ENCODE assay signal across 10 cellular contexts in genomic region chr7:23529262-23529859, GRCh38. TPM values are rescaled to one million over a fixed set of nuclear protein-coding genes. Genes with fewer than 3 reads are reported as not detected.
DNase-seq lines count a peak whose midpoint lies in the region; ATAC-seq and TF ChIP-seq lines count a peak whose summit lies in the region.
"Had no signal": no experiment of that assay in that cellular context is flagged by ENCODE, and none has a peak within 500 bp of the region (broad histone marks: within the 10 kb centered on the region; RNA-seq: fewer than 3 reads in every experiment).

No MANE protein-coding gene starts in this region.

- no peak for ATAC-seq in GM21529 (IDR thresholded peaks at IDR 0.05; ENCODE audit: unreplicated experiment)
- ATAC-seq: esophagus mucosa had no signal

- H3K4me3 Mint-ChIP-seq in endothelial cell (ENCODE audit: unreplicated experiment) = peak overlapping the region; percentile 77

- TF ChIP-seq CTCF in GM06990 (IDR thresholded peaks at IDR 0.05; ENCODE audit: insufficient read depth, low read length, poor library complexity, severe bottlenecking) (no peak), OCI-LY1 (IDR thresholded peaks at IDR 0.05; ENCODE audit: low read length) (no peak), endothelial cell (IDR thresholded peaks at IDR 0.05; ENCODE audit: unreplicated experiment) (no peak)

- H3F3A ChIP-seq in OCI-LY1 (ENCODE audit: insufficient read depth, low read length) = 0 out of 2 replicates have a peak, but pooled peaks cover 6% of the 10 kb centered on the region

- peaks cover 22% of the 10 kb centered on the region for H3K4me1 Mint-ChIP-seq in endothelial cell (ENCODE audit: unreplicated experiment)

- peak overlapping the region; percentile 81 for H3K27ac Mint-ChIP-seq in endothelial cell (ENCODE audit: unreplicated experiment)

- peak overlapping the region; percentile 83 for H3K4me3 ChIP-seq in GM06990 (replicated peaks; ENCODE audit: low read depth, low read length)
- peak overlapping the region; percentile 84 for H3K4me3 ChIP-seq in OCI-LY1 (ENCODE audit: low read depth, low read length, poor library complexity, severe bottlenecking)
- H3K4me3 ChIP-seq in neuron (ENCODE audit: low read length) = peak overlapping the region; percentile 77

- DNase-seq in GM06990 (ENCODE audit: extremely low read depth, insufficient read length) (no peak), endothelial cell (ENCODE audit: low spot score) (no peak), H4 (ENCODE audit: low spot score) (no peak), HK-2 (ENCODE audit: unreplicated experiment) (no peak)
- DNase-seq in stimulated activated CD4-positive, alpha-beta T cell treated with anti-CD3 and anti-CD28 coated beads, Interleukin-2, amount 100 ng/mL, for 24 hours = no peak
- DNase-seq: activated CD4-positive, alpha-beta T cell treated with anti-CD3 and anti-CD28 coated beads, Interleukin-2, amount 50 U/mL, for 1 hour had no signal

- no peak overlapping the region for H2AFZ ChIP-seq in OCI-LY1 (ENCODE audit: low read length)
- no peak overlapping the region for H2AFZ ChIP-seq in neuron (ENCODE audit: low read depth, low read length)

- peak overlapping the region; percentile 81 for H3K4me2 ChIP-seq in OCI-LY1 (ENCODE audit: low read length)

- H3K9me2 ChIP-seq in OCI-LY1 (ENCODE audit: low read depth, low read length) = no peaks in the 10 kb centered on the region

- H3K27me3 ChIP-seq in GM06990 (replicated peaks; ENCODE audit: control insufficient read depth, insufficient read depth, low read length) (no peaks in the 10 kb centered on the region), OCI-LY1 (ENCODE audit: insufficient read depth, low read length) (no peaks in the 10 kb centered on the region), neuron (ENCODE audit: insufficient read depth, low read length) (no peaks in the 10 kb centered on the region)

- peaks cover 8% of the 10 kb centered on the region for H4K20me1 ChIP-seq in OCI-LY1 (ENCODE audit: insufficient read depth, low read length)

- no peaks in the 10 kb centered on the region for H3K9me3 ChIP-seq in OCI-LY1 (ENCODE audit: low read length)
- H3K9me3 ChIP-seq in neuron (ENCODE audit: low read length) = no peaks in the 10 kb centered on the region

- no peaks in the 10 kb centered on the region for H3K9me3 Mint-ChIP-seq in endothelial cell (ENCODE audit: unreplicated experiment)

- H3K9ac ChIP-seq in OCI-LY1 (ENCODE audit: low read length) = peak overlapping the region; percentile 94; the same call in 1 of the 2 replicates

- H3K27me3 Mint-ChIP-seq in endothelial cell (ENCODE audit: unreplicated experiment) = peaks cover 12% of the 10 kb centered on the region

- H3K4me1 ChIP-seq in OCI-LY1 (ENCODE audit: insufficient read depth, low read length, severe bottlenecking) (peaks cover 71% of the 10 kb centered on the region), neuron (ENCODE audit: insufficient read depth, low read length) (peaks cover 18% of the 10 kb centered on the region)

- H3K79me2 ChIP-seq in OCI-LY1 (ENCODE audit: insufficient read depth, low read length) = peaks cover 74% of the 10 kb centered on the region

- peaks cover 6% of the 10 kb centered on the region for H3K36me3 Mint-ChIP-seq in endothelial cell (ENCODE audit: low read depth, unreplicated experiment)

- no peak overlapping the region for H3K27ac ChIP-seq in OCI-LY1 (ENCODE audit: low read depth, low read length, poor library complexity, severe bottlenecking)

- H3K36me3 ChIP-seq in GM06990 (ENCODE audit: control insufficient read depth, insufficient read depth, low read length) (no peaks in the 10 kb centered on the region; the same call in 1 of the 2 replicates), OCI-LY1 (ENCODE audit: insufficient read depth, low read length) (peaks cover 52% of the 10 kb centered on the region), neuron (ENCODE audit: insufficient read depth, low read length) (peaks cover 19% of the 10 kb centered on the region)

RNA-seq across cellular contexts. Expression of gene TRA2A, which starts 2.4 kb away (rescaled TPM):
- 107 TPM for total RNA-seq in endothelial cell (ENCODE audit: unreplicated experiment)
- total RNA-seq in H4 (2014; rRNA removed; shearing (Covaris generic)) = 21.2 and 27.7 TPM in 2 replicates

RNA-seq across cellular contexts. Expression of gene IGF2BP3, which starts 59.1 kb away (rescaled TPM):
- total RNA-seq in endothelial cell (ENCODE audit: unreplicated experiment) = 92.8 TPM
- 68.8 and 110 TPM in 2 replicates for total RNA-seq in H4 (2014; rRNA removed; shearing (Covaris generic))
